ENCODE assay signal across 8 cellular contexts in the genomic region with DNA sequence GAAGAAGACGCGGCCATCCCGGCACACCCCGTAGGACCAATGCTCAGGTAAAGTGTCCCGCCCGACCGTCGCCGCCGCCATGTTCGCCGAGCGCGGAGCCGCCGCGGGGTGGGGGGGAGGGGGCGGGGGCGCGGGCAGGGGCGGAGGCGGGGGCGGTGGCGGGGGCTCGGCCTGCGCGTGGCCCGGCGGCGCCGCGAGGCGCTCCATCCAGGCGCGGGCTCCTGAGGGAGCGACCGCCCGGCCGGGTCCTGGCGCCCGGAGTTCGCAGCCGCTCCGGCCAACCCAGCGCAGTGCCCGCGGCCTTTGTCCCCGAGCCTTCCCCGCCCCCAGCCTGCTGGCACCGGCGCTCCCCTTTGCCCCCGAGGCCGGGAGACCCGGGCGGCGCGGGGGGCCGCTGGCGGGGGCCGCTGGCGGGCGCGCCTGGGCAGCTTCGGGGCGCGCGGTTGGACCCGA. TPM values are rescaled to one million over a fixed set of nuclear protein-coding genes. Genes with fewer than 3 reads are reported as not detected.
DNase-seq lines count a peak whose midpoint lies in the region; ATAC-seq and TF ChIP-seq lines count a peak whose summit lies in the region.

A gene with protein sequence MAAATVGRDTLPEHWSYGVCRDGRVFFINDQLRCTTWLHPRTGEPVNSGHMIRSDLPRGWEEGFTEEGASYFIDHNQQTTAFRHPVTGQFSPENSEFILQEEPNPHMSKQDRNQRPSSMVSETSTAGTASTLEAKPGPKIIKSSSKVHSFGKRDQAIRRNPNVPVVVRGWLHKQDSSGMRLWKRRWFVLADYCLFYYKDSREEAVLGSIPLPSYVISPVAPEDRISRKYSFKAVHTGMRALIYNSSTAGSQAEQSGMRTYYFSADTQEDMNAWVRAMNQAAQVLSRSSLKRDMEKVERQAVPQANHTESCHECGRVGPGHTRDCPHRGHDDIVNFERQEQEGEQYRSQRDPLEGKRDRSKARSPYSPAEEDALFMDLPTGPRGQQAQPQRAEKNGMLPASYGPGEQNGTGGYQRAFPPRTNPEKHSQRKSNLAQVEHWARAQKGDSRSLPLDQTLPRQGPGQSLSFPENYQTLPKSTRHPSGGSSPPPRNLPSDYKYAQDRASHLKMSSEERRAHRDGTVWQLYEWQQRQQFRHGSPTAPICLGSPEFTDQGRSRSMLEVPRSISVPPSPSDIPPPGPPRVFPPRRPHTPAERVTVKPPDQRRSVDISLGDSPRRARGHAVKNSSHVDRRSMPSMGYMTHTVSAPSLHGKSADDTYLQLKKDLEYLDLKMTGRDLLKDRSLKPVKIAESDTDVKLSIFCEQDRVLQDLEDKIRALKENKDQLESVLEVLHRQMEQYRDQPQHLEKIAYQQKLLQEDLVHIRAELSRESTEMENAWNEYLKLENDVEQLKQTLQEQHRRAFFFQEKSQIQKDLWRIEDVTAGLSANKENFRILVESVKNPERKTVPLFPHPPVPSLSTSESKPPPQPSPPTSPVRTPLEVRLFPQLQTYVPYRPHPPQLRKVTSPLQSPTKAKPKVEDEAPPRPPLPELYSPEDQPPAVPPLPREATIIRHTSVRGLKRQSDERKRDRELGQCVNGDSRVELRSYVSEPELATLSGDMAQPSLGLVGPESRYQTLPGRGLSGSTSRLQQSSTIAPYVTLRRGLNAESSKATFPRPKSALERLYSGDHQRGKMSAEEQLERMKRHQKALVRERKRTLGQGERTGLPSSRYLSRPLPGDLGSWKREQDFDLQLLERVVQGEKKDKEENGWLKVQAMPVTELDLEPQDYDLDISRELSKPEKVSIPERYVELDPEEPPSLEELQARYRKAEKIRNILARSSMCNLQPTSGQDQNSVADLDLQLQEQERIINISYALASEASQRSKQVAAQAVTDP (minus strand): TSS at position 94 of the 453 bp plus-strand sequence. CDS start 13 bp downstream, at position 81.

- H3K4me3 ChIP-seq in Caco-2 (ENCODE audit: low read depth, low read length): peak within 1 kb of the TSS; percentile 56
- H3K4me3 ChIP-seq in spleen: peak within 1 kb of the TSS; percentile 53 to 93 (median 74)

- no peaks in the 10 kb centered on the region for H3K9me3 Mint-ChIP-seq in Caco-2 (ENCODE audit: unreplicated experiment)

- no peaks in the 10 kb centered on the region for H3K27me3 Mint-ChIP-seq in Caco-2 (ENCODE audit: insufficient read depth, unreplicated experiment)

- peaks cover 10% of the 10 kb centered on the region for H3K36me3 Mint-ChIP-seq in Caco-2 (ENCODE audit: insufficient read depth, unreplicated experiment)

- POLR2A ChIA-PET in Caco-2 (lab: Charles Lee): interaction anchor here (0.8 to 1.3 kb wide), 4 partner anchors 63 to 91 kb away, joined by 3 to 6 read pairs (median 4); a partner anchor contains a TSS

- no peaks in the 10 kb centered on the region for H3K36me3 ChIP-seq in Caco-2 (ENCODE audit: control insufficient read depth, insufficient read depth, low read length)
- no peaks in the 10 kb centered on the region for H3K36me3 ChIP-seq in spleen

- no peak within 1 kb of the TSS for H3K4me3 Mint-ChIP-seq in Caco-2 (ENCODE audit: unreplicated experiment)

- ATAC-seq in GM19023 (IDR thresholded peaks at IDR 0.05; ENCODE audit: unreplicated experiment): no peak

- intact Hi-C loops in Caco-2 (cut with micrococcal nuclease; ENCODE audit: unreplicated experiment): loop anchor here (2.0 kb wide), 1 partner anchor 58 kb away; no protein-coding TSS in a partner anchor
- intact Hi-C loops in spleen (cut with DNase I; ENCODE audit: low total_unique reads): no loop called here

- no peaks in the 10 kb centered on the region for H3K9me3 ChIP-seq in Caco-2
- no peaks in the 10 kb centered on the region for H3K9me3 ChIP-seq in spleen

- H3K27ac ChIP-seq in adipose tissue (ENCODE audit: low read depth, low read length): peak within 1 kb of the TSS; percentile 57
- H3K27ac ChIP-seq in spleen: no peak within 1 kb of the TSS

- H3K27ac Mint-ChIP-seq in Caco-2 (ENCODE audit: unreplicated experiment): peak within 1 kb of the TSS; percentile 66

- peaks cover 21% of the 10 kb centered on the region for H3K4me1 ChIP-seq in Caco-2
- peaks cover 0 to 24% (median 17%) of the 10 kb centered on the region in 6 donors for H3K4me1 ChIP-seq in spleen

- H3K27me3 ChIP-seq in Caco-2 (replicated peaks; ENCODE audit: control insufficient read depth, insufficient read depth, low read length) (no peaks in the 10 kb centered on the region), spleen (replicated peaks in 1 of 7) (peaks cover 0 to 53% (median 16%) of the 10 kb centered on the region in 7 donors)

- no TSS peak for BruUV-seq in Caco-2 (replicated peaks; lab: Mats Ljungman, UMichigan)

- TF ChIP-seq CTCF in Caco-2 (IDR thresholded peaks at IDR 0.05; ENCODE audit: insufficient read depth in 1 of 2, low read depth in 1 of 2, low read length in 1 of 2, severe bottlenecking in 1 of 2, unreplicated experiment in 1 of 2) (no peak), spleen (IDR thresholded peaks at IDR 0.05 in 8 of 11, conservative IDR thresholded peaks at IDR 0.05 in 3 of 11) (no peak)

- peaks cover 8% of the 10 kb centered on the region for H3K4me1 Mint-ChIP-seq in Caco-2 (ENCODE audit: low read depth, unreplicated experiment)

- CTCF ChIA-PET in Caco-2 (lab: Charles Lee): interaction anchor here (0.8 to 2.2 kb wide), 3 partner anchors 49 to 68 kb away, joined by 3 to 13 read pairs (median 9); no protein-coding TSS in a partner anchor

- no peak for TF ChIP-seq POLR2A in spleen (IDR thresholded peaks at IDR 0.05)

- WGBS in adipose tissue, 3 donors: 0 to 2% (median 1%) methylated on average over 10 to 68 of the region's 68 CpGs
- WGBS in spleen, 5 donors: 0 to 1% (median 0%) methylated on average over 8 to 62 of the region's 68 CpGs

- DNase-seq in Caco-2: peak in 1 of 2 experiments; percentile 68
- DNase-seq in HuH-7 (ENCODE audit: low spot score): peak; percentile 24
- DNase-seq in iPS-NIHi11 (ENCODE audit: low spot score): peak; percentile 80
- peak; percentile 68 for DNase-seq in spleen
- no peak for DNase-seq in NCI-H2196 (lab: John Stamatoyannopoulos, UW; ENCODE audit: unreplicated experiment)
- DNase-seq in cerebellar nuclear complex (lab: John Stamatoyannopoulos, UW): no peak

RNA-seq across cellular contexts. Expression of the gene that starts here (rescaled TPM):
- total RNA-seq in Caco-2 (2022) (57.6 and 59.7 TPM in 2 replicates), spleen (10 to 100 TPM in 2 of 7 donors, 1 to 10 TPM in 5; 3.7 to 12.8 (median 7.6) TPM)
- polyA plus RNA-seq in adipose tissue (10 to 100 TPM; 11.9 to 18.7 (median 16.2) TPM), spleen (1 to 10 TPM; 1.8 to 3.3 (median 2.0) TPM)

Comparison
In these comparisons a context has a peak if more than half of its experiments do, and no peak if none do; other contexts are left out.
1. DNase-seq: peak in HuH-7 (single experiment), iPS-NIHi11 (single experiment) and spleen (single experiment); none in NCI-H2196 (single experiment) and cerebellar nuclear complex (0 of 2).